ENCODE assay signal across 8 cellular contexts in genomic region chr4:74623041-74623440, GRCh38.
DNase-seq lines count a peak whose midpoint lies in the region; ATAC-seq and TF ChIP-seq lines count a peak whose summit lies in the region.

No MANE protein-coding gene starts in this region.

- H3K27me3 ChIP-seq in A673 (replicated peaks; ENCODE audit: insufficient read depth, low read depth, low read length, poor library complexity) (no peaks in the 10 kb centered on the region), mesendoderm (ENCODE audit: insufficient read depth, low read length, poor library complexity) (no peaks in the 10 kb centered on the region)

- H3K27ac ChIP-seq in A673 (ENCODE audit: low read depth, low read length, poor library complexity, severe bottlenecking): no peak overlapping the region
- no peak overlapping the region for H3K27ac ChIP-seq in mesendoderm (ENCODE audit: low read depth, low read length)

- no peak overlapping the region for H2BK15ac ChIP-seq in mesendoderm (replicated peaks; ENCODE audit: low read depth)

- no peak overlapping the region for H3K23ac ChIP-seq in mesendoderm (ENCODE audit: low read length)

- H3K4me1 ChIP-seq in A673 (ENCODE audit: insufficient read depth, low read length, poor library complexity, severe bottlenecking): peaks cover 4% of the 10 kb centered on the region
- H3K4me1 ChIP-seq in mesendoderm (ENCODE audit: control insufficient read depth, low read depth, low read length): no peaks in the 10 kb centered on the region

- H3K56ac ChIP-seq in mesendoderm (ENCODE audit: low read length): no peak overlapping the region

- no peak overlapping the region for H4K5ac ChIP-seq in mesendoderm (ENCODE audit: low read length)

- H2BK120ac ChIP-seq in mesendoderm (ENCODE audit: low read depth, low read length): no peak overlapping the region

- POLR2A ChIA-PET in A673 (lab: Charles Lee; ENCODE audit: low non-redundant PET): no interaction called here

- H3K4me2 ChIP-seq in mesendoderm (ENCODE audit: low read length): no peak overlapping the region

- no peaks in the 10 kb centered on the region for H3K9me3 ChIP-seq in A673 (ENCODE audit: low read depth, low read length, poor library complexity, severe bottlenecking)

- no peaks in the 10 kb centered on the region for H3K79me1 ChIP-seq in mesendoderm (ENCODE audit: low read length)

- H3K4me3 ChIP-seq in A673 (ENCODE audit: low read depth, low read length, poor library complexity, severe bottlenecking) (no peak overlapping the region), mesendoderm (ENCODE audit: low read length) (no peak overlapping the region)

- DNase-seq in A673 (ENCODE audit: low spot score): peak; percentile 64
- peak; percentile 11 to 60 for DNase-seq in NCI-H446 (lab: John Stamatoyannopoulos, UW)
- peak; percentile 2 to 80 for DNase-seq in T47D (ENCODE audit: low read depth in 1 of 2, low spot score in 1 of 2)
- peak; percentile 71 for DNase-seq in mesendoderm
- no peak for DNase-seq in occipital lobe (lab: John Stamatoyannopoulos, UW)
- DNase-seq in stimulated activated CD4-positive, alpha-beta T cell treated with anti-CD3 and anti-CD28 coated beads, Interleukin-2, amount 100 ng/mL, for 24 hours: no peak

- intact Hi-C loops in A673 (cut with micrococcal nuclease; ENCODE audit: unreplicated experiment): loop anchor here (1.0 to 5.0 kb wide), 3 partner anchors 86 to 296 kb away; no protein-coding TSS in a partner anchor

- no TSS peak for BruUV-seq in A673 (replicated peaks; lab: Mats Ljungman, UMichigan)

- CTCF ChIA-PET in A673 (lab: Charles Lee): interaction anchor here (0.5 kb wide), 1 partner anchor 118 kb away, joined by 3 read pairs; no protein-coding TSS in a partner anchor

- WGBS in mesendoderm (ENCODE audit: extremely low coverage, insufficient coverage, low lambda C conversion rate): no CpG with 5 or more reads among the region's 3 CpGs

- no peaks in the 10 kb centered on the region for H3K36me3 ChIP-seq in A673 (ENCODE audit: insufficient read depth, low read length, poor library complexity, severe bottlenecking)
- no peaks in the 10 kb centered on the region for H3K36me3 ChIP-seq in mesendoderm (ENCODE audit: control insufficient read depth, insufficient read depth, low read length)

- ATAC-seq in HG02798 (IDR thresholded peaks at IDR 0.05; ENCODE audit: poor library complexity, unreplicated experiment): peak; percentile 84

- H3K18ac ChIP-seq in mesendoderm (ENCODE audit: low read length): no peak overlapping the region

- no peak overlapping the region for H3K4ac ChIP-seq in mesendoderm (ENCODE audit: low read depth, low read length)

- no peaks in the 10 kb centered on the region for H3K79me2 ChIP-seq in mesendoderm (ENCODE audit: control insufficient read depth, insufficient read depth, low read length)

- H2AK5ac ChIP-seq in mesendoderm (ENCODE audit: low read length): no peak overlapping the region

- no peak overlapping the region for H2BK5ac ChIP-seq in mesendoderm (ENCODE audit: low read length)

- no peak overlapping the region for H4K8ac ChIP-seq in mesendoderm (ENCODE audit: low read depth, low read length)

- H3K9ac ChIP-seq in mesendoderm (ENCODE audit: low read length): no peak overlapping the region

- TF ChIP-seq CTCF in A673 (conservative IDR thresholded peaks at IDR 0.05; ENCODE audit: low read depth, low read length): peak; percentile 60
- TF ChIP-seq CTCF in GM12873 (IDR thresholded peaks at IDR 0.05; ENCODE audit: insufficient read depth, low read depth, low read length, missing control alignments): peak; percentile 54

- in situ Hi-C loops in T47D (cut with HindIII; ENCODE audit: low pct_unique_long_range_greater_than_20kb, low sequenced_read_pairs): loop anchor here (25.0 kb wide), 1 partner anchor 236 kb away; no protein-coding TSS in a partner anchor

Comparison
In these comparisons a context has a peak if more than half of its experiments do, and no peak if none do; other contexts are left out.
1. DNase-seq: peak in A673 (single experiment), NCI-H446 (2 of 2), T47D (2 of 2) and mesendoderm (single experiment); none in occipital lobe (single experiment) and stimulated activated CD4-positive, alpha-beta T cell treated with anti-CD3 and anti-CD28 coated beads, Interleukin-2, amount 100 ng/mL, for 24 hours (0 of 2).